Comparison of ENCODE assay signal across 9 cellular contexts in the genomic region with DNA sequence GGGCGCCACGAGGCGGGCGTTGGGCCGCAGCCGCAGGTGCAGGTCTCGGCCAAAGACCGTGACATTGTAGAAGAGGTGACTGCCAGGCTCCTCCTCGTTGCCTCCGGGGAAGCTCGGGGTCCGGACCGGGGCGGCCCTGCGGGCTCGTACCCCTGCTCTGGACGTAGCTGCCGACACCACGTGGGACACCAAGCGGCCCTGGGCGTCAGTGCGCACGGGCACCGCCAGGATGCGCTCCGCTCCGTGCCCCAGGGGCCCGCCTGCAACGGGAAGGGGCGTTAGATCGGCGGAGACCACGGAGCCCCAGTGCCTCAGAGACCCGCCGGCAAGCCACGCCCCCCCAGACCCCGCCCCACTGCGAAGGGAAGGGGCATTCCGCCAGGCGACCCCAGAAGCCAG. TPM values are rescaled to one million over a fixed set of nuclear protein-coding genes. Genes with fewer than 3 reads are reported as not detected.
DNase-seq lines count a peak whose midpoint lies in the region; ATAC-seq and TF ChIP-seq lines count a peak whose summit lies in the region.
"Had no signal": no experiment of that assay in that cellular context is flagged by ENCODE, and none has a peak within 500 bp of the region (broad histone marks: within the 10 kb centered on the region; RNA-seq: fewer than 3 reads in every experiment).

No MANE protein-coding gene starts in this region.

- H3K4me3 Mint-ChIP-seq in stimulated activated memory B cell treated with anti-CD40 and anti-IgM and Interleukin-4, amounts not matched to agents 10 μg/mL and 1 μg/mL and 100 μg/mL, for 72 hours, result no peak overlapping the region

- no peak overlapping the region for H3K27ac Mint-ChIP-seq in stimulated activated memory B cell treated with anti-CD40 and anti-IgM and Interleukin-4, amounts not matched to agents 10 μg/mL and 1 μg/mL and 100 μg/mL, for 72 hours

- H3K9me3 Mint-ChIP-seq in stimulated activated memory B cell treated with anti-CD40 and anti-IgM and Interleukin-4, amounts not matched to agents 10 μg/mL and 1 μg/mL and 100 μg/mL, for 72 hours, result no peaks in the 10 kb centered on the region

- intact Hi-C loops in psoas muscle (cut with DNase I), result loop anchor here in 1 of 2 donors (5.0 to 10.0 kb wide), 2 partner anchors 151 to 177 kb away; no protein-coding TSS in a partner anchor

- peaks cover 82% of the 10 kb centered on the region for H3K27me3 Mint-ChIP-seq in stimulated activated memory B cell treated with anti-CD40 and anti-IgM and Interleukin-4, amounts not matched to agents 10 μg/mL and 1 μg/mL and 100 μg/mL, for 72 hours

- no peaks in the 10 kb centered on the region for H3K36me3 Mint-ChIP-seq in stimulated activated memory B cell treated with anti-CD40 and anti-IgM and Interleukin-4, amounts not matched to agents 10 μg/mL and 1 μg/mL and 100 μg/mL, for 72 hours

- H3K27me3 ChIP-seq in Peyer's patch (no peaks in the 10 kb centered on the region), psoas muscle (ENCODE audit: insufficient read depth in 3 of 3, low read length in 2 of 3) (peaks cover 0 to 45% (median 5%) of the 10 kb centered on the region in 3 donors)

- 0 to 1% (median 0%) methylated on average over 35 to 40 of the region's 40 CpGs for WGBS in psoas muscle, 3 donors

- peak overlapping the region in 2 of 4 donors; percentile 43 to 75 for H3K27ac ChIP-seq in Peyer's patch
- H3K27ac ChIP-seq in psoas muscle, result no peak overlapping the region

- H3K4me1 Mint-ChIP-seq in stimulated activated memory B cell treated with anti-CD40 and anti-IgM and Interleukin-4, amounts not matched to agents 10 μg/mL and 1 μg/mL and 100 μg/mL, for 72 hours, result peaks cover 9% of the 10 kb centered on the region

- TF ChIP-seq POLR2A in Peyer's patch (IDR thresholded peaks at IDR 0.05), result no peak

- H3K4me3 ChIP-seq in Peyer's patch (peak overlapping the region; percentile 33 to 65 (median 48)), psoas muscle (peak overlapping the region; percentile 73)

- H3K9me3 ChIP-seq in Peyer's patch (no peaks in the 10 kb centered on the region), psoas muscle (no peaks in the 10 kb centered on the region)

- TF ChIP-seq CTCF in Peyer's patch (IDR thresholded peaks at IDR 0.05) (peak in 4 of 6 experiments; percentile 13 to 32 (median 20)), psoas muscle (IDR thresholded peaks at IDR 0.05) (peak; percentile 34)

- DNase-seq in ELR (ENCODE audit: low read depth) (peak; percentile 76), Peyer's patch (no peak), germinal center (ENCODE audit: low spot score) (peak; percentile 18), psoas muscle (peak in 1 of 2 donors; percentile 52), DMS53 treated with DMSO at 0.1 percent for 48 hours (lab: John Stamatoyannopoulos, UW; ENCODE audit: unreplicated experiment) (no peak), GF-D8 (lab: John Stamatoyannopoulos, UW) (no peak)

- H3K36me3 ChIP-seq in Peyer's patch (no peaks in the 10 kb centered on the region), psoas muscle (ENCODE audit: insufficient read depth in 1 of 2, low read depth in 1 of 2) (no peaks in the 10 kb centered on the region)

- ATAC-seq in psoas muscle, result peak; percentile 49 to 81 (median 66)
- no peak for ATAC-seq in HG03432 (IDR thresholded peaks at IDR 0.05; ENCODE audit: unreplicated experiment)
- no peak for ATAC-seq in stimulated activated memory B cell treated with anti-CD40 and anti-IgM and Interleukin-4, amounts not matched to agents 10 μg/mL and 1 μg/mL and 100 μg/mL, for 72 hours

- peaks cover 0 to 18% (median 3%) of the 10 kb centered on the region in 4 donors for H3K4me1 ChIP-seq in Peyer's patch
- H3K4me1 ChIP-seq in psoas muscle, result peaks cover 6% of the 10 kb centered on the region

RNA-seq across cellular contexts. Expression of a gene that starts 1.4 kb away (rescaled TPM):
- total RNA-seq in Peyer's patch, result 10 to 100 TPM in 2 of 4 donors, 1 to 10 TPM in 2; 5.3 to 90.0 (median 9.5) TPM
- total RNA-seq in psoas muscle, result 1 to 10 TPM; 1.9 to 3.7 (median 2.5) TPM
- 1 to 10 TPM in 1 of 3 donors, under 1 TPM in 2; 0.83 to 2.0 (median 0.97) TPM for polyA plus RNA-seq in psoas muscle
- total RNA-seq: dermis microvascular lymphatic vessel endothelial cell had no signal

Comparison
In these comparisons a context has a peak if more than half of its experiments do, and no peak if none do; other contexts are left out.
1. DNase-seq: peak in ELR (single experiment) and germinal center (single experiment); none in Peyer's patch (0 of 3), DMS53 treated with DMSO at 0.1 percent for 48 hours (single experiment) and GF-D8 (single experiment).
2. ATAC-seq: peak in psoas muscle (4 of 4); none in HG03432 (single experiment) and stimulated activated memory B cell treated with anti-CD40 and anti-IgM and Interleukin-4, amounts not matched to agents 10 μg/mL and 1 μg/mL and 100 μg/mL, for 72 hours (single experiment).